In genomic region chr9:136696502-136696901, GRCh38 we compare ENCODE assay signal across 1 cellular context.
TF ChIP-seq lines count a peak whose summit lies in the region.

No MANE protein-coding gene starts in this region.

TF ChIP-seq in HCT116, 20 proteins besides CTCF, POLR2A, EP300 and RAD21:
- TF ChIP-seq POLR2AphosphoS5 (IDR thresholded peaks at IDR 0.05; ENCODE audit: low read depth, low read length) = no peak
- TF ChIP-seq CBX3 (IDR thresholded peaks at IDR 0.05; ENCODE audit: low read depth) = no peak
- TF ChIP-seq REST (IDR thresholded peaks at IDR 0.05; ENCODE audit: low read depth) = no peak
- no peak for TF ChIP-seq SRF (IDR thresholded peaks at IDR 0.05; ENCODE audit: low read depth)
- no peak for TF ChIP-seq YY1 (IDR thresholded peaks at IDR 0.05; ENCODE audit: extremely low read depth, insufficient replicate concordance, low read depth, low read length)
- no peak for TF ChIP-seq MAX (IDR thresholded peaks at IDR 0.05)
- TF ChIP-seq EZH2phosphoT487 (IDR thresholded peaks at IDR 0.05; ENCODE audit: borderline replicate concordance) = no peak
- TF ChIP-seq SIN3A (IDR thresholded peaks at IDR 0.05; ENCODE audit: low read depth) = no peak
- no peak for TF ChIP-seq ELF1 (IDR thresholded peaks at IDR 0.05; ENCODE audit: borderline replicate concordance, low read depth)
- no peak for TF ChIP-seq EGR1 (IDR thresholded peaks at IDR 0.05; ENCODE audit: low read depth)
- no peak for TF ChIP-seq ATF3 (IDR thresholded peaks at IDR 0.05)
- TF ChIP-seq ZNF274 (IDR thresholded peaks at IDR 0.05; ENCODE audit: low read depth, low read length) = no peak
- TF ChIP-seq EZH2 (IDR thresholded peaks at IDR 0.05) = no peak
- no peak for TF ChIP-seq JUND (IDR thresholded peaks at IDR 0.05)
- TF ChIP-seq CEBPB (IDR thresholded peaks at IDR 0.05; ENCODE audit: low read depth) = no peak
TF ChIP-seq in HCT116: peak in this region for 0.
